Comparison of ENCODE assay signal across 1 cellular context in genomic region chr20:23361651-23362391, GRCh38.
TF ChIP-seq lines count a peak whose summit lies in the region.

Gene GZF1 (plus strand): TSS chr20:23362182. CDS start chr20:23364384, 2,202 bp downstream.

TF ChIP-seq in K562, 482 proteins besides CTCF, POLR2A, EP300 and RAD21 (continued from another document and continues in another):
- peak; percentile 66; the same call in 1 of the 2 replicates for TF ChIP-seq AFF4 (CRISPR knock-in tag; IDR thresholded peaks at IDR 0.05)
- peak; percentile 24 for TF ChIP-seq NFYB (IDR thresholded peaks at IDR 0.05; ENCODE audit: extremely low read depth, insufficient read length)
- peak; percentile 73 for TF ChIP-seq ZBTB40 (IDR thresholded peaks at IDR 0.05)
- no peak for TF ChIP-seq ZBTB40 (CRISPR knock-in tag; IDR thresholded peaks at IDR 0.05)
- TF ChIP-seq MTA1 (IDR thresholded peaks at IDR 0.05; ENCODE audit: borderline replicate concordance): peak; percentile 96
- TF ChIP-seq TOE1 (IDR thresholded peaks at IDR 0.05; ENCODE audit: borderline replicate concordance): peak; percentile 98
- TF ChIP-seq TOE1 (CRISPR knock-in tag; IDR thresholded peaks at IDR 0.05; ENCODE audit: borderline replicate concordance, low read depth): no peak
- TF ChIP-seq CXXC5 (CRISPR knock-in tag; IDR thresholded peaks at IDR 0.05): peak; percentile 97
- TF ChIP-seq ZNF830 (CRISPR knock-in tag; IDR thresholded peaks at IDR 0.05): no peak
- TF ChIP-seq ZKSCAN3 (CRISPR knock-in tag; IDR thresholded peaks at IDR 0.05): no peak
- TF ChIP-seq IRF9 (tag; IDR thresholded peaks at IDR 0.05): peak; percentile 89
- TF ChIP-seq SIX5 (IDR thresholded peaks at IDR 0.05; ENCODE audit: borderline replicate concordance in 1 of 2, insufficient read depth in 1 of 2, low read depth in 1 of 2, low read length in 2 of 2): no peak
- no peak for TF ChIP-seq PRPF4 (IDR thresholded peaks at IDR 0.05; ENCODE audit: insufficient read depth, low read depth, low read length, poor library complexity, severe bottlenecking)
- TF ChIP-seq FOXK2 (conservative IDR thresholded peaks at IDR 0.05 in 1 of 2, IDR thresholded peaks at IDR 0.05 in 1 of 2; ENCODE audit: low read depth in 2 of 2): peak in 1 of 2 experiments; percentile 81; a peak in 2 of 4 replicates
- no peak for TF ChIP-seq RBM15 (IDR thresholded peaks at IDR 0.05; ENCODE audit: insufficient read depth, low read length)
- no peak for TF ChIP-seq ZNF740 (CRISPR knock-in tag; IDR thresholded peaks at IDR 0.05)
- no peak for TF ChIP-seq ZNF740 (tag; IDR thresholded peaks at IDR 0.05)
- TF ChIP-seq FIP1L1 (IDR thresholded peaks at IDR 0.05; ENCODE audit: low read depth, low read length, poor library complexity, severe bottlenecking): peak; percentile 54
- TF ChIP-seq HMGN3 (IDR thresholded peaks at IDR 0.05; ENCODE audit: borderline replicate concordance, extremely low read depth, insufficient read length, low read depth, low read length): peak; percentile 91
- no peak for TF ChIP-seq CC2D1A (IDR thresholded peaks at IDR 0.05)
- no peak for TF ChIP-seq TRIM24 (IDR thresholded peaks at IDR 0.05)
- peak; percentile 96 for TF ChIP-seq HINFP (tag; conservative IDR thresholded peaks at IDR 0.05; ENCODE audit: low read depth)
- TF ChIP-seq POLR2AphosphoS2 (IDR thresholded peaks at IDR 0.05; ENCODE audit: low read length): no peak
- no peak for TF ChIP-seq SMC3 (conservative IDR thresholded peaks at IDR 0.05; ENCODE audit: insufficient read depth, low read depth, low read length)
- TF ChIP-seq THRAP3 (IDR thresholded peaks at IDR 0.05; ENCODE audit: borderline replicate concordance): no peak
- TF ChIP-seq PHB (CRISPR knock-in tag; IDR thresholded peaks at IDR 0.05): no peak
- no peak for TF ChIP-seq PURB (CRISPR knock-in tag; IDR thresholded peaks at IDR 0.05; ENCODE audit: low read depth)
- no peak for TF ChIP-seq COPS2 (conservative IDR thresholded peaks at IDR 0.05)
- TF ChIP-seq CTCFL (IDR thresholded peaks at IDR 0.05; ENCODE audit: borderline replicate concordance, insufficient read depth, low read depth, low read length, poor library complexity, severe bottlenecking): peak; percentile 48
- peak; percentile 59 for TF ChIP-seq SMAD1 (IDR thresholded peaks at IDR 0.05; ENCODE audit: low read depth, low read length, partially characterized antibody)
- TF ChIP-seq NFIC (IDR thresholded peaks at IDR 0.05): no peak
- peak; percentile 99 for TF ChIP-seq USF1 (CRISPR knock-in tag; IDR thresholded peaks at IDR 0.05)
- peak; percentile 69; the same call in 1 of the 2 replicates for TF ChIP-seq NKRF (IDR thresholded peaks at IDR 0.05; ENCODE audit: borderline replicate concordance)
- peak; percentile 63; the same call in 1 of the 2 replicates for TF ChIP-seq CBX1 (IDR thresholded peaks at IDR 0.05; ENCODE audit: low read depth)
- no peak for TF ChIP-seq TRIM28 (IDR thresholded peaks at IDR 0.05)
- TF ChIP-seq ZKSCAN1 (IDR thresholded peaks at IDR 0.05; ENCODE audit: low read depth, low read length): peak; percentile 28; the same call in 1 of the 2 replicates
